In genomic region chr5:54178991-54179390, GRCh38 we compare ENCODE assay signal across 21 cellular contexts.
"Had no signal": no experiment of that assay in that cellular context is flagged by ENCODE, and none has a peak within 500 bp of the region (broad histone marks: within the 10 kb centered on the region; RNA-seq: fewer than 3 reads in every experiment).

No MANE protein-coding gene starts in this region.

- H3K4me3 ChIP-seq: hepatocyte, pancreas, prostate gland had no signal

- H3K4me2 ChIP-seq: hepatocyte had no signal

- H3K27ac ChIP-seq: hepatocyte, pancreas, prostate gland had no signal

- H3K4me3 Mint-ChIP-seq: naive thymus-derived CD4-positive, alpha-beta T cell; stimulated activated naive B cell treated with anti-CD40 and anti-IgM and Interleukin-4, amounts not matched to agents 10 μg/mL and 1 μg/mL and 100 μg/mL, for 72 hours; stimulated activated naive CD8-positive, alpha-beta T cell treated with anti-CD3 and anti-CD28 coated beads, Interleukin-15, amount 100 ng/mL, for 72 hours; type B pancreatic cell had no signal

- H3K9me3 ChIP-seq: pancreas, prostate gland, thoracic aorta had no signal

- H3K36me3 ChIP-seq: pancreas, prostate gland, thoracic aorta had no signal

- H3K27me3 Mint-ChIP-seq: naive thymus-derived CD4-positive, alpha-beta T cell; stimulated activated naive B cell treated with anti-CD40 and anti-IgM and Interleukin-4, amounts not matched to agents 10 μg/mL and 1 μg/mL and 100 μg/mL, for 72 hours; stimulated activated naive CD8-positive, alpha-beta T cell treated with anti-CD3 and anti-CD28 coated beads, Interleukin-15, amount 100 ng/mL, for 72 hours; type B pancreatic cell had no signal

- DNase-seq: cerebellar nuclear complex; dermis blood vessel endothelial cell; foreskin melanocyte; head of caudate nucleus; kidney; left cardiac atrium; mesendoderm; naive thymus-derived CD4-positive, alpha-beta T cell; occipital lobe; pancreas; retina; stimulated activated CD4-positive, alpha-beta T cell treated with anti-CD3 and anti-CD28 coated beads, Interleukin-2, amount 100 ng/mL, for 24 hours; stimulated activated CD4-positive, alpha-beta T cell treated with anti-CD3 and anti-CD28 coated beads, Interleukin-4, amount 100 ng/mL, for 4 hours; stimulated activated naive B cell treated with anti-CD40 and anti-IgM and Interleukin-4, amounts not matched to agents 10 μg/mL and 1 μg/mL and 100 μg/mL, for 72 hours; stimulated activated naive CD8-positive, alpha-beta T cell treated with anti-CD3 and anti-CD28 coated beads, Interleukin-15, amount 100 ng/mL, for 72 hours; substantia nigra had no signal

- ATAC-seq: naive thymus-derived CD4-positive, alpha-beta T cell; pancreas; sciatic nerve; stimulated activated naive CD8-positive, alpha-beta T cell treated with anti-CD3 and anti-CD28 coated beads, Interleukin-15, amount 100 ng/mL, for 72 hours had no signal

- H3K4me1 ChIP-seq: prostate gland had no signal

- H3K9me3 Mint-ChIP-seq: type B pancreatic cell had no signal

- H3K27ac Mint-ChIP-seq: naive thymus-derived CD4-positive, alpha-beta T cell; stimulated activated naive B cell treated with anti-CD40 and anti-IgM and Interleukin-4, amounts not matched to agents 10 μg/mL and 1 μg/mL and 100 μg/mL, for 72 hours; stimulated activated naive CD8-positive, alpha-beta T cell treated with anti-CD3 and anti-CD28 coated beads, Interleukin-15, amount 100 ng/mL, for 72 hours; type B pancreatic cell had no signal

- H3K27me3 ChIP-seq: hepatocyte, pancreas had no signal

- H2AFZ ChIP-seq: hepatocyte had no signal
